Comparison of ENCODE assay signal across 8 cellular contexts in the genomic region with DNA sequence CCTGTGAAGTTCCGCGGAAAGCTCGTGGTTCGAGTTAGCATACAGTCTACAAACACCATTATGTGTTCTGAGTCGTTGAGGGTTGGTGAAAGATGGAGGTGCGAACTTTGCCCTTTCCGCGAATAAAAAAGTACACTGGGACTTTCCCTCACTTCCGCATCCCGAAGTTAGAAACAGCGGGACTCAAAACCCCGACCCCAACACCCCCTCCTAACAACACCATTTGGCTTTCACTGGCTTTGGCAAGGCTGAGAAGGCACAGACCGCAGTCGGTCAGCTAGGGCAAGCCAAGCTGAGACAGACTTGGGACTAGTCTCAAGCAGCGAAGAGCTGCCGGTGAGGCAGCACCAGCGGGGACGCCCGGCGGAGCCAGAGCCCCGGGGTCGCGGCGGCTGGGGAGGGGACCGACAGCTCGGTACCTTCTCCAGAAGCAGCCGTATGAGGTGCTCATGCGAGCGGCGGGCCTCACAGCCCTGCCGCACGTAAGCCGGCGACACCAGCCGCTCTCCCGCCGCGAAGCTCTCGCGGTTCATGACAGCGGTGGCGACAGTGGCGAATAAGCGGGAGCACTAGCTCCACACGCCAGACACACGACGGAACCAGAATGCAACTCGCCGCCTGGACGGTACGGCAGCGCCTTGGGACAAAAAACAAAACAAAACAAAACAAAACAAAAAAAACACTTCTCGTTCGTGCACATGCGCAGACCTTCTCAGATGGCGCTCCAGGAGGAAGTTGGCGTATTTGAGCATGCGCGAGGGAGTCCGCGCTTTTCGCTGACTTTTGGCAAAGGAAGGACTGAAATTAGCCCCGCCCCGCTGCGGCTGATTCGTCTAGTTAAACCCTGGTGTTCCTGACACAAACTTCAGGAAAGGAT. TPM values are rescaled to one million over a fixed set of nuclear protein-coding genes. Genes with fewer than 3 reads are reported as not detected.
DNase-seq lines count a peak whose midpoint lies in the region; ATAC-seq, FAIRE-seq and TF ChIP-seq lines count a peak whose summit lies in the region.

A gene (minus strand): TSS at position 613 of the 877 bp plus-strand sequence. CDS start 80 bp downstream, at position 533.

- H3K27me3 ChIP-seq in esophagus squamous epithelium = no peaks in the 10 kb centered on the region

- H3K4me3 ChIP-seq in esophagus squamous epithelium = peak within 1 kb of the TSS; percentile 73 to 95 (median 84)

- peaks cover 3 to 30% (median 18%) of the 10 kb centered on the region in 3 donors for H3K4me1 ChIP-seq in esophagus squamous epithelium

- WGBS in esophagus squamous epithelium, 2 donors = 0 to 1% methylated on average over 28 to 47 of the region's 66 CpGs

- H3K9me3 ChIP-seq in KOPT-K1 (ENCODE audit: insufficient read depth, low read length, poor library complexity, severe bottlenecking) (no peaks in the 10 kb centered on the region), esophagus squamous epithelium (no peaks in the 10 kb centered on the region)

- intact Hi-C loops in esophagus squamous epithelium (cut with DNase I) = no loop called here

- TF ChIP-seq POLR2A in esophagus squamous epithelium (IDR thresholded peaks at IDR 0.05) = peak in 3 of 4 donors; percentile 64 to 94 (median 84)

- peak in 1 of 6 experiments; percentile 18 for TF ChIP-seq CTCF in esophagus squamous epithelium (IDR thresholded peaks at IDR 0.05)

- peak; percentile 91 for FAIRE-seq in RCC 7860 (lab: Jason Lieb, UNC)

- ATAC-seq in GM21786 (IDR thresholded peaks at IDR 0.05; ENCODE audit: unreplicated experiment) = peak; percentile 84

- DNase-seq in DMS79 (lab: John Stamatoyannopoulos, UW) (peak; percentile 86), RCC 7860 (ENCODE audit: low spot score) (peak; percentile 90), activated T-helper 1 cell treated with Interleukin-2 at 50 U/mL for 16 hours (ENCODE audit: low read depth) (peak; percentile 87), esophagus squamous epithelium (lab: John Stamatoyannopoulos, UW) (peak; percentile 58), myocyte (ENCODE audit: low read depth) (peak; percentile 98)
- DNase-seq in stimulated activated CD8-positive, alpha-beta memory T cell treated with anti-CD3 and anti-CD28 coated beads, Interleukin-7, amount 100 ng/mL, for 48 hours (ENCODE audit: extremely low read depth in 1 of 2, low read depth in 1 of 2) = peak; percentile 78 to 93

- H3K27ac ChIP-seq in KOPT-K1 (ENCODE audit: low read depth, low read length, poor library complexity, severe bottlenecking) (peak within 1 kb of the TSS; percentile 87), esophagus squamous epithelium (peak within 1 kb of the TSS; percentile 93 to 97 (median 94))

- H3K36me3 ChIP-seq in KOPT-K1 (ENCODE audit: insufficient read depth, low read length) (peaks cover 11% of the 10 kb centered on the region), esophagus squamous epithelium (peaks cover 0 to 19% (median 0%) of the 10 kb centered on the region in 3 donors)

RNA-seq across cellular contexts. Expression of the gene that starts here (rescaled TPM):
- total RNA-seq in esophagus squamous epithelium (1 to 10 TPM; 3.0 to 7.2 (median 4.4) TPM), myocyte (5.3 and 6.0 TPM in 2 replicates)
- 2.9 TPM for polyA plus RNA-seq in myocyte (2012)

Comparison
In these comparisons a context has a peak if more than half of its experiments do, and no peak if none do; other contexts are left out.
1. Peak in every context shown above with its lines: DNase-seq, ATAC-seq, H3K4me3 ChIP-seq and H3K27ac ChIP-seq.